ENCODE assay signal across 1 cellular context in the genomic region with DNA sequence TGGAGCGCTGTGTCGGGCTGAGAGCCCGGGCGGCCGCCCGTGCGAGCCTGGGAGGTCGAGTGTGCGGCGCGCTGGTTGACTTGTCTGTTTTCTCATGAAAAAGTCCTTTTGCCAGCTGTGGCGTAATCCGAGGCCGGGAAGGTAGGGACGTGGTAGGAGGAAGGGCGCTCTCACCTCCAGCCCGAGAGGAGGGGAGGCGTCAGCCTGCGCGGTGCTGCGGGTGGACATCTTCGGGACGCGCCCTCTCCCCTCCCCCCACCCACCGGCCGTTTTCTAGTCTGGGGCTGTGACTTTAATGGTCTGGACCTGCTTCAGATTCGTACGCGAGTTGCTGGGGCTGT.
TF ChIP-seq lines count a peak whose summit lies in the region.

No MANE protein-coding gene starts in this region.

TF ChIP-seq in HepG2, 621 proteins besides CTCF, POLR2A, EP300 and RAD21 (continued from another document and continues in another):
- TF ChIP-seq, protein P1, sequence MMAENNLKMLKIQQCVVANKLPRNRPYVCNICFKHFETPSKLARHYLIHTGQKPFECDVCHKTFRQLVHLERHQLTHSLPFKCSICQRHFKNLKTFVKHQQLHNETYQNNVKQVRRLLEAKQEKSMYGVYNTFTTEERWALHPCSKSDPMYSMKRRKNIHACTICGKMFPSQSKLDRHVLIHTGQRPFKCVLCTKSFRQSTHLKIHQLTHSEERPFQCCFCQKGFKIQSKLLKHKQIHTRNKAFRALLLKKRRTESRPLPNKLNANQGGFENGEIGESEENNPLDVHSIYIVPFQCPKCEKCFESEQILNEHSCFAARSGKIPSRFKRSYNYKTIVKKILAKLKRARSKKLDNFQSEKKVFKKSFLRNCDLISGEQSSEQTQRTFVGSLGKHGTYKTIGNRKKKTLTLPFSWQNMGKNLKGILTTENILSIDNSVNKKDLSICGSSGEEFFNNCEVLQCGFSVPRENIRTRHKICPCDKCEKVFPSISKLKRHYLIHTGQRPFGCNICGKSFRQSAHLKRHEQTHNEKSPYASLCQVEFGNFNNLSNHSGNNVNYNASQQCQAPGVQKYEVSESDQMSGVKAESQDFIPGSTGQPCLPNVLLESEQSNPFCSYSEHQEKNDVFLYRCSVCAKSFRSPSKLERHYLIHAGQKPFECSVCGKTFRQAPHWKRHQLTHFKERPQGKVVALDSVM (CRISPR knock-in tag; IDR thresholded peaks at IDR 0.05) = peak; percentile 8; the same call in 1 of the 2 replicates
- TF ChIP-seq ZNF101 (CRISPR knock-in tag; IDR thresholded peaks at IDR 0.05; ENCODE audit: borderline replicate concordance, low read depth) (0 out of 2 replicates have a peak, but pooled peaks have one; percentile 25), ZFP36L1 (CRISPR knock-in tag; IDR thresholded peaks at IDR 0.05) (peak; percentile 9; the same call in 1 of the 2 replicates), PAX8 (CRISPR knock-in tag; IDR thresholded peaks at IDR 0.05; ENCODE audit: borderline replicate concordance) (0 out of 2 replicates have a peak, but pooled peaks have one; percentile 1), NCOR1 (IDR thresholded peaks at IDR 0.05; ENCODE audit: borderline replicate concordance, low read length) (peak; percentile 34; the same call in 1 of the 2 replicates), CAMTA2 (CRISPR knock-in tag; IDR thresholded peaks at IDR 0.05; ENCODE audit: borderline replicate concordance) (0 out of 2 replicates have a peak, but pooled peaks have one; percentile 25), ETV5 (CRISPR knock-in tag; IDR thresholded peaks at IDR 0.05; ENCODE audit: borderline replicate concordance) (no peak), SRSF9 (IDR thresholded peaks at IDR 0.05; ENCODE audit: borderline replicate concordance, insufficient read depth, low read depth, low read length, poor library complexity, severe bottlenecking) (no peak), ZNF619 (CRISPR knock-in tag; IDR thresholded peaks at IDR 0.05) (no peak), SALL2 (CRISPR knock-in tag; IDR thresholded peaks at IDR 0.05) (no peak), AGO2 (optimal IDR thresholded peaks at IDR 0.05; ENCODE audit: low read depth, low read length) (peak; percentile 11)
- TF ChIP-seq, protein P2, sequence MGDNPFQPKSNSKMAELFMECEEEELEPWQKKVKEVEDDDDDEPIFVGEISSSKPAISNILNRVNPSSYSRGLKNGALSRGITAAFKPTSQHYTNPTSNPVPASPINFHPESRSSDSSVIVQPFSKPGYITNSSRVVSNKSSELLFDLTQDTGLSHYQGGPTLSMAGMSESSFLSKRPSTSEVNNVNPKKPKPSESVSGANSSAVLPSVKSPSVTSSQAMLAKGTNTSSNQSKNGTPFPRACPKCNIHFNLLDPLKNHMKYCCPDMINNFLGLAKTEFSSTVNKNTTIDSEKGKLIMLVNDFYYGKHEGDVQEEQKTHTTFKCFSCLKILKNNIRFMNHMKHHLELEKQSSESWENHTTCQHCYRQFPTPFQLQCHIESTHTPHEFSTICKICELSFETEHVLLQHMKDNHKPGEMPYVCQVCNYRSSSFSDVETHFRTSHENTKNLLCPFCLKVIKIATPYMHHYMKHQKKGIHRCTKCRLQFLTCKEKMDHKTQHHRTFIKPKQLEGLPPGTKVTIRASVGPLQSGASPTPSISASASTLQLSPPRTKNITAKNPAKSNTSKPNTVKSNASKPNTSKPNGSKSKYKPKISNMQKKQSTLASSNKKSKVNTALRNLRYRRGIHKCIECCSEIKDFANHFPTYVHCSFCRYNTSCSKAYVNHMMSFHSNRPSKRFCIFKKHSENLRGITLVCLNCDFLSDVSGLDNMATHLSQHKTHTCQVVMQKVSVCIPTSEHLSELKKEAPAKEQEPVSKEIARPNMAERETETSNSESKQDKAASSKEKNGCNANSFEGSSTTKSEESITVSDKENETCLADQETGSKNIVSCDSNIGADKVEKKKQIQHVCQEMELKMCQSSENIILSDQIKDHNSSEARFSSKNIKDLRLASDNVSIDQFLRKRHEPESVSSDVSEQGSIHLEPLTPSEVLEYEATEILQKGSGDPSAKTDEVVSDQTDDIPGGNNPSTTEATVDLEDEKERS (CRISPR knock-in tag; IDR thresholded peaks at IDR 0.05) = 0 out of 2 replicates have a peak, but pooled peaks have one; percentile 1
- TF ChIP-seq, protein P3, sequence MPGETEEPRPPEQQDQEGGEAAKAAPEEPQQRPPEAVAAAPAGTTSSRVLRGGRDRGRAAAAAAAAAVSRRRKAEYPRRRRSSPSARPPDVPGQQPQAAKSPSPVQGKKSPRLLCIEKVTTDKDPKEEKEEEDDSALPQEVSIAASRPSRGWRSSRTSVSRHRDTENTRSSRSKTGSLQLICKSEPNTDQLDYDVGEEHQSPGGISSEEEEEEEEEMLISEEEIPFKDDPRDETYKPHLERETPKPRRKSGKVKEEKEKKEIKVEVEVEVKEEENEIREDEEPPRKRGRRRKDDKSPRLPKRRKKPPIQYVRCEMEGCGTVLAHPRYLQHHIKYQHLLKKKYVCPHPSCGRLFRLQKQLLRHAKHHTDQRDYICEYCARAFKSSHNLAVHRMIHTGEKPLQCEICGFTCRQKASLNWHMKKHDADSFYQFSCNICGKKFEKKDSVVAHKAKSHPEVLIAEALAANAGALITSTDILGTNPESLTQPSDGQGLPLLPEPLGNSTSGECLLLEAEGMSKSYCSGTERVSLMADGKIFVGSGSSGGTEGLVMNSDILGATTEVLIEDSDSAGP (CRISPR knock-in tag; IDR thresholded peaks at IDR 0.05; ENCODE audit: borderline replicate concordance) = peak; percentile 14; the same call in 1 of the 2 replicates
- TF ChIP-seq, protein P4, sequence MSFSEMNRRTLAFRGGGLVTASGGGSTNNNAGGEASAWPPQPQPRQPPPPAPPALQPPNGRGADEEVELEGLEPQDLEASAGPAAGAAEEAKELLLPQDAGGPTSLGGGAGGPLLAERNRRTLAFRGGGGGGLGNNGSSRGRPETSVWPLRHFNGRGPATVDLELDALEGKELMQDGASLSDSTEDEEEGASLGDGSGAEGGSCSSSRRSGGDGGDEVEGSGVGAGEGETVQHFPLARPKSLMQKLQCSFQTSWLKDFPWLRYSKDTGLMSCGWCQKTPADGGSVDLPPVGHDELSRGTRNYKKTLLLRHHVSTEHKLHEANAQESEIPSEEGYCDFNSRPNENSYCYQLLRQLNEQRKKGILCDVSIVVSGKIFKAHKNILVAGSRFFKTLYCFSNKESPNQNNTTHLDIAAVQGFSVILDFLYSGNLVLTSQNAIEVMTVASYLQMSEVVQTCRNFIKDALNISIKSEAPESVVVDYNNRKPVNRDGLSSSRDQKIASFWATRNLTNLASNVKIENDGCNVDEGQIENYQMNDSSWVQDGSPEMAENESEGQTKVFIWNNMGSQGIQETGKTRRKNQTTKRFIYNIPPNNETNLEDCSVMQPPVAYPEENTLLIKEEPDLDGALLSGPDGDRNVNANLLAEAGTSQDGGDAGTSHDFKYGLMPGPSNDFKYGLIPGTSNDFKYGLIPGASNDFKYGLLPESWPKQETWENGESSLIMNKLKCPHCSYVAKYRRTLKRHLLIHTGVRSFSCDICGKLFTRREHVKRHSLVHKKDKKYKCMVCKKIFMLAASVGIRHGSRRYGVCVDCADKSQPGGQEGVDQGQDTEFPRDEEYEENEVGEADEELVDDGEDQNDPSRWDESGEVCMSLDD (CRISPR knock-in tag; IDR thresholded peaks at IDR 0.05; ENCODE audit: borderline replicate concordance) = 0 out of 2 replicates have a peak, but pooled peaks have one; percentile 10
- TF ChIP-seq, protein P5, sequence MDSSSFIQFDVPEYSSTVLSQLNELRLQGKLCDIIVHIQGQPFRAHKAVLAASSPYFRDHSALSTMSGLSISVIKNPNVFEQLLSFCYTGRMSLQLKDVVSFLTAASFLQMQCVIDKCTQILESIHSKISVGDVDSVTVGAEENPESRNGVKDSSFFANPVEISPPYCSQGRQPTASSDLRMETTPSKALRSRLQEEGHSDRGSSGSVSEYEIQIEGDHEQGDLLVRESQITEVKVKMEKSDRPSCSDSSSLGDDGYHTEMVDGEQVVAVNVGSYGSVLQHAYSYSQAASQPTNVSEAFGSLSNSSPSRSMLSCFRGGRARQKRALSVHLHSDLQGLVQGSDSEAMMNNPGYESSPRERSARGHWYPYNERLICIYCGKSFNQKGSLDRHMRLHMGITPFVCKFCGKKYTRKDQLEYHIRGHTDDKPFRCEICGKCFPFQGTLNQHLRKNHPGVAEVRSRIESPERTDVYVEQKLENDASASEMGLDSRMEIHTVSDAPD (CRISPR knock-in tag; IDR thresholded peaks at IDR 0.05) = no peak
- TF ChIP-seq, protein P6, sequence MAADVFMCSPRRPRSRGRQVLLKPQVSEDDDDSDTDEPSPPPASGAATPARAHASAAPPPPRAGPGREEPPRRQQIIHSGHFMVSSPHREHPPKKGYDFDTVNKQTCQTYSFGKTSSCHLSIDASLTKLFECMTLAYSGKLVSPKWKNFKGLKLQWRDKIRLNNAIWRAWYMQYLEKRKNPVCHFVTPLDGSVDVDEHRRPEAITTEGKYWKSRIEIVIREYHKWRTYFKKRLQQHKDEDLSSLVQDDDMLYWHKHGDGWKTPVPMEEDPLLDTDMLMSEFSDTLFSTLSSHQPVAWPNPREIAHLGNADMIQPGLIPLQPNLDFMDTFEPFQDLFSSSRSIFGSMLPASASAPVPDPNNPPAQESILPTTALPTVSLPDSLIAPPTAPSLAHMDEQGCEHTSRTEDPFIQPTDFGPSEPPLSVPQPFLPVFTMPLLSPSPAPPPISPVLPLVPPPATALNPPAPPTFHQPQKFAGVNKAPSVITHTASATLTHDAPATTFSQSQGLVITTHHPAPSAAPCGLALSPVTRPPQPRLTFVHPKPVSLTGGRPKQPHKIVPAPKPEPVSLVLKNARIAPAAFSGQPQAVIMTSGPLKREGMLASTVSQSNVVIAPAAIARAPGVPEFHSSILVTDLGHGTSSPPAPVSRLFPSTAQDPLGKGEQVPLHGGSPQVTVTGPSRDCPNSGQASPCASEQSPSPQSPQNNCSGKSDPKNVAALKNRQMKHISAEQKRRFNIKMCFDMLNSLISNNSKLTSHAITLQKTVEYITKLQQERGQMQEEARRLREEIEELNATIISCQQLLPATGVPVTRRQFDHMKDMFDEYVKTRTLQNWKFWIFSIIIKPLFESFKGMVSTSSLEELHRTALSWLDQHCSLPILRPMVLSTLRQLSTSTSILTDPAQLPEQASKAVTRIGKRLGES (CRISPR knock-in tag; IDR thresholded peaks at IDR 0.05; ENCODE audit: borderline replicate concordance) = 0 out of 2 replicates have a peak, but pooled peaks have one; percentile 1
- TF ChIP-seq, protein P7, sequence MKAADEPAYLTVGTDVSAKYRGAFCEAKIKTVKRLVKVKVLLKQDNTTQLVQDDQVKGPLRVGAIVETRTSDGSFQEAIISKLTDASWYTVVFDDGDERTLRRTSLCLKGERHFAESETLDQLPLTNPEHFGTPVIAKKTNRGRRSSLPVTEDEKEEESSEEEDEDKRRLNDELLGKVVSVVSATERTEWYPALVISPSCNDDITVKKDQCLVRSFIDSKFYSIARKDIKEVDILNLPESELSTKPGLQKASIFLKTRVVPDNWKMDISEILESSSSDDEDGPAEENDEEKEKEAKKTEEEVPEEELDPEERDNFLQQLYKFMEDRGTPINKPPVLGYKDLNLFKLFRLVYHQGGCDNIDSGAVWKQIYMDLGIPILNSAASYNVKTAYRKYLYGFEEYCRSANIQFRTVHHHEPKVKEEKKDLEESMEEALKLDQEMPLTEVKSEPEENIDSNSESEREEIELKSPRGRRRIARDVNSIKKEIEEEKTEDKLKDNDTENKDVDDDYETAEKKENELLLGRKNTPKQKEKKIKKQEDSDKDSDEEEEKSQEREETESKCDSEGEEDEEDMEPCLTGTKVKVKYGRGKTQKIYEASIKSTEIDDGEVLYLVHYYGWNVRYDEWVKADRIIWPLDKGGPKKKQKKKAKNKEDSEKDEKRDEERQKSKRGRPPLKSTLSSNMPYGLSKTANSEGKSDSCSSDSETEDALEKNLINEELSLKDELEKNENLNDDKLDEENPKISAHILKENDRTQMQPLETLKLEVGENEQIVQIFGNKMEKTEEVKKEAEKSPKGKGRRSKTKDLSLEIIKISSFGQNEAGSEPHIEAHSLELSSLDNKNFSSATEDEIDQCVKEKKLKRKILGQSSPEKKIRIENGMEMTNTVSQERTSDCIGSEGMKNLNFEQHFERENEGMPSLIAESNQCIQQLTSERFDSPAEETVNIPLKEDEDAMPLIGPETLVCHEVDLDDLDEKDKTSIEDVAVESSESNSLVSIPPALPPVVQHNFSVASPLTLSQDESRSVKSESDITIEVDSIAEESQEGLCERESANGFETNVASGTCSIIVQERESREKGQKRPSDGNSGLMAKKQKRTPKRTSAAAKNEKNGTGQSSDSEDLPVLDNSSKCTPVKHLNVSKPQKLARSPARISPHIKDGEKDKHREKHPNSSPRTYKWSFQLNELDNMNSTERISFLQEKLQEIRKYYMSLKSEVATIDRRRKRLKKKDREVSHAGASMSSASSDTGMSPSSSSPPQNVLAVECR (CRISPR knock-in tag; IDR thresholded peaks at IDR 0.05; ENCODE audit: borderline replicate concordance) = peak; percentile 74
- TF ChIP-seq, protein P8, sequence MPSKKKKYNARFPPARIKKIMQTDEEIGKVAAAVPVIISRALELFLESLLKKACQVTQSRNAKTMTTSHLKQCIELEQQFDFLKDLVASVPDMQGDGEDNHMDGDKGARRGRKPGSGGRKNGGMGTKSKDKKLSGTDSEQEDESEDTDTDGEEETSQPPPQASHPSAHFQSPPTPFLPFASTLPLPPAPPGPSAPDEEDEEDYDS (CRISPR knock-in tag; IDR thresholded peaks at IDR 0.05) = no peak
- TF ChIP-seq, protein P9, sequence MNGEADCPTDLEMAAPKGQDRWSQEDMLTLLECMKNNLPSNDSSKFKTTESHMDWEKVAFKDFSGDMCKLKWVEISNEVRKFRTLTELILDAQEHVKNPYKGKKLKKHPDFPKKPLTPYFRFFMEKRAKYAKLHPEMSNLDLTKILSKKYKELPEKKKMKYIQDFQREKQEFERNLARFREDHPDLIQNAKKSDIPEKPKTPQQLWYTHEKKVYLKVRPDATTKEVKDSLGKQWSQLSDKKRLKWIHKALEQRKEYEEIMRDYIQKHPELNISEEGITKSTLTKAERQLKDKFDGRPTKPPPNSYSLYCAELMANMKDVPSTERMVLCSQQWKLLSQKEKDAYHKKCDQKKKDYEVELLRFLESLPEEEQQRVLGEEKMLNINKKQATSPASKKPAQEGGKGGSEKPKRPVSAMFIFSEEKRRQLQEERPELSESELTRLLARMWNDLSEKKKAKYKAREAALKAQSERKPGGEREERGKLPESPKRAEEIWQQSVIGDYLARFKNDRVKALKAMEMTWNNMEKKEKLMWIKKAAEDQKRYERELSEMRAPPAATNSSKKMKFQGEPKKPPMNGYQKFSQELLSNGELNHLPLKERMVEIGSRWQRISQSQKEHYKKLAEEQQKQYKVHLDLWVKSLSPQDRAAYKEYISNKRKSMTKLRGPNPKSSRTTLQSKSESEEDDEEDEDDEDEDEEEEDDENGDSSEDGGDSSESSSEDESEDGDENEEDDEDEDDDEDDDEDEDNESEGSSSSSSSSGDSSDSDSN (CRISPR knock-in tag; IDR thresholded peaks at IDR 0.05) = 0 out of 2 replicates have a peak, but pooled peaks have one; percentile 20
